3 cellular contexts compared by ENCODE assay signal in genomic region chr12:28574746-28575592, GRCh38.
TF ChIP-seq lines count a peak whose summit lies in the region.

No MANE protein-coding gene starts in this region.

TF ChIP-seq in liver, 16 proteins besides CTCF, POLR2A, EP300 and RAD21 (continued from another document):
- TF ChIP-seq ATF3 (IDR thresholded peaks at IDR 0.05) (peak; percentile 70), FOXA2 (IDR thresholded peaks at IDR 0.05) (peak; percentile 81), FOXA1 (IDR thresholded peaks at IDR 0.05) (peak; percentile 56), MAX (IDR thresholded peaks at IDR 0.05) (peak; percentile 92), TAF1 (conservative IDR thresholded peaks at IDR 0.05) (peak; percentile 52), JUND (IDR thresholded peaks at IDR 0.05) (peak; percentile 85 to 88), SP1 (IDR thresholded peaks at IDR 0.05) (peak; percentile 99), NR2F2 (IDR thresholded peaks at IDR 0.05) (peak; percentile 67), YY1 (IDR thresholded peaks at IDR 0.05) (peak; percentile 75), EGR1 (IDR thresholded peaks at IDR 0.05; ENCODE audit: low read depth in 2 of 2) (peak in 1 of 2 donors; percentile 35), REST (IDR thresholded peaks at IDR 0.05) (peak; percentile 63), GABPA (IDR thresholded peaks at IDR 0.05 in 1 of 2, conservative IDR thresholded peaks at IDR 0.05 in 1 of 2) (peak in 1 of 2 donors; percentile 60), HNF4G (IDR thresholded peaks at IDR 0.05) (peak; percentile 96), ZBTB33 (IDR thresholded peaks at IDR 0.05) (peak; percentile 67)
TF ChIP-seq in liver: peak in this region for 16.

TF ChIP-seq in HepG2, 621 proteins besides CTCF, POLR2A, EP300 and RAD21 (continued from another document):
- no peak for TF ChIP-seq TEF (CRISPR knock-in tag; IDR thresholded peaks at IDR 0.05)
- TF ChIP-seq RXRB (CRISPR knock-in tag; IDR thresholded peaks at IDR 0.05; ENCODE audit: borderline replicate concordance) = no peak
- TF ChIP-seq SIX4 (CRISPR knock-in tag; IDR thresholded peaks at IDR 0.05) = no peak
- no peak for TF ChIP-seq JUN (CRISPR knock-in tag; IDR thresholded peaks at IDR 0.05)
- TF ChIP-seq ZHX1 (CRISPR knock-in tag; IDR thresholded peaks at IDR 0.05; ENCODE audit: low read depth) = no peak
- TF ChIP-seq ZFP41 (CRISPR knock-in tag; IDR thresholded peaks at IDR 0.05; ENCODE audit: borderline replicate concordance) = no peak
- TF ChIP-seq HNRNPK (IDR thresholded peaks at IDR 0.05; ENCODE audit: low read depth, low read length, poor library complexity, severe bottlenecking) = no peak
- TF ChIP-seq PPARG (CRISPR knock-in tag; conservative IDR thresholded peaks at IDR 0.05) = no peak
- no peak for TF ChIP-seq PHB2 (IDR thresholded peaks at IDR 0.05; ENCODE audit: partially characterized antibody)
- no peak for TF ChIP-seq ZC3H4 (CRISPR knock-in tag; IDR thresholded peaks at IDR 0.05; ENCODE audit: borderline replicate concordance)
- no peak for TF ChIP-seq GRHL1 (CRISPR knock-in tag; conservative IDR thresholded peaks at IDR 0.05)
TF ChIP-seq in HepG2: peak in this region for 0.

TF ChIP-seq in WTC11, 78 proteins besides CTCF, POLR2A, EP300 and RAD21:
- TF ChIP-seq ZNF532 (CRISPR knock-in tag; IDR thresholded peaks at IDR 0.05; ENCODE audit: borderline replicate concordance) = no peak
- TF ChIP-seq ESRRA (CRISPR knock-in tag; IDR thresholded peaks at IDR 0.05; ENCODE audit: borderline replicate concordance) = no peak
- TF ChIP-seq FOXP1 (CRISPR knock-in tag; IDR thresholded peaks at IDR 0.05; ENCODE audit: borderline replicate concordance) = no peak
- no peak for TF ChIP-seq STAT6 (CRISPR knock-in tag; conservative IDR thresholded peaks at IDR 0.05; ENCODE audit: low read depth)
- no peak for TF ChIP-seq MAX (CRISPR knock-in tag; IDR thresholded peaks at IDR 0.05)
- TF ChIP-seq FOXK1 (CRISPR knock-in tag; IDR thresholded peaks at IDR 0.05) = no peak
- no peak for TF ChIP-seq IRF1 (CRISPR knock-in tag; IDR thresholded peaks at IDR 0.05)
- no peak for TF ChIP-seq NR2C2 (CRISPR knock-in tag; IDR thresholded peaks at IDR 0.05)
- TF ChIP-seq ZNF138 (CRISPR knock-in tag; conservative IDR thresholded peaks at IDR 0.05) = no peak
- TF ChIP-seq KAT7 (CRISPR knock-in tag; IDR thresholded peaks at IDR 0.05; ENCODE audit: borderline replicate concordance) = no peak
- TF ChIP-seq ATF1 (CRISPR knock-in tag; IDR thresholded peaks at IDR 0.05) = no peak
- no peak for TF ChIP-seq NR1H2 (CRISPR knock-in tag; IDR thresholded peaks at IDR 0.05)
- no peak for TF ChIP-seq ATF3 (CRISPR knock-in tag; conservative IDR thresholded peaks at IDR 0.05)
- no peak for TF ChIP-seq E2F4 (CRISPR knock-in tag; IDR thresholded peaks at IDR 0.05; ENCODE audit: borderline replicate concordance, low read depth)
TF ChIP-seq in WTC11: peak in this region for 0.
